Comparison of ENCODE assay signal across 1 cellular context in the genomic region with DNA sequence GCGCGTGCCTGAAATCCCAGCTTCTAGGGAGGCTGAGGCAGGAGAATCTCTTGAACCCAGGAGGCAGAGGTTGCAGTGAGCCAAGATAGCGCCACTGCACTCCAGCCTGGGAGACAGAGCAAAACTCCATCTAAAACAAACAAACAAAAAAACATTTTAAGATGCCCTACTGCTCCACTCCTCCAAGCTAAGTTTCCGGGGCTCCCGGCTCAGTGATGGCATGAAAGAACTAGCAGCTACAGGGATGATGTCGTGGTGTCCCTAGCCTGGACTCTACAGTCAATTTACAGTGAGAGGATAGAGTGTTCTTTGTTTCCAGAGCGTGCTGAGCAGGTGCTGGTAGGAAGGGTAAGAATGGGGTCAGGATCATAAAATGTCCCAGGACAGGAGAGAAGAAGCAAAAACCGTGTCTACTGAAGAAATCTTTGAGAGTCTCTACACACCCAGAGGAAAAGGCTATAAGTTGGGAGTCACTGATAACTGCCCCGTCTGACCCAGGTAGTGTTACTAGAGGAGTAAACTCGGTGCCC.
TF ChIP-seq lines count a peak whose summit lies in the region.

No MANE protein-coding gene starts in this region.

TF ChIP-seq in neural cell, 6 proteins besides CTCF, POLR2A, EP300 and RAD21 (continued from another document):
- no peak for TF ChIP-seq REST (IDR thresholded peaks at IDR 0.05; ENCODE audit: borderline replicate concordance)
- TF ChIP-seq SMC3 (conservative IDR thresholded peaks at IDR 0.05; ENCODE audit: poor library complexity) = no peak
- TF ChIP-seq TAF1 (IDR thresholded peaks at IDR 0.05; ENCODE audit: low read depth) = no peak
- no peak for TF ChIP-seq MXI1 (conservative IDR thresholded peaks at IDR 0.05; ENCODE audit: poor library complexity, severe bottlenecking)
- TF ChIP-seq EZH2 (IDR thresholded peaks at IDR 0.05; ENCODE audit: borderline replicate concordance, insufficient read depth, low read length, poor library complexity, severe bottlenecking) = no peak
